Comparison of ENCODE assay signal across 10 cellular contexts in the genomic region with DNA sequence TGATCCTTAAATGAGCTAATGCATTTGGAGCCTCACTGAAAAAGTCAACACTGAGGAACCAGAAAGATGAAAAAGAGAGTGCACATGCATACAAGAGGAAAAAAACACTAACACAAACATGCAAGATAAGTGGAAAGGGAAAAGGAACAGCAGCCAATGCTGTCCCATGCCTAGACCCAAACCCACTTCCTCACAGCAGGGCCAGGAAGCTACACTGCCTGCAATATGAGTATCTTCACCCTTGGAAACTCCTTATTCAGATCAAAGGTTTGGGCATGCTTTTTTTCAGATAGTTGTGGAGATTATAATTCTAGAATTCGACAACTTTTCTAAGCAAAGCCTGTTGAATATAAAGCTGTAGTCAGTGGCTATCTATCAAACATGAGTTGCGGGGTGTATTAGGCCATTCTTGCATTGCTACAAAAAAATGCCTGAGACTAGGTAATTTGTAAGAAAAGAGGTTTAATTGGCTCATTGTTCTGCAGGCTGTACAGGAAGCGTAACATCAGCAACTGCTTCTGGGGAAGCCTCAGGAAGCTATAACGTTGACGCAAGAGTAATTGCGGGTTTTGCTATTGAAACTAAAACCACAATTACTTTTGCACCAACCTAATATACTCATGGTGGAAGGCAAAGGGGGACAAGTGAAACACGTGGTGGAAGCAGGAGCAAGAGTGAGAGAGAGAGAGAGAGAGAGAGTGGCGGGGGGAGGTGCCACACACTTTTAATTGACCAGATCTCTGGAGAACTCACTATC.
A peak's percentile ranks its signal among the peaks of the same experiment; 100 is the strongest.
DNase-seq lines count a peak whose midpoint lies in the region; ATAC-seq and TF ChIP-seq lines count a peak whose summit lies in the region.
"Had no signal": no experiment of that assay in that cellular context is flagged by ENCODE, and none has a peak within 500 bp of the region (broad histone marks: within the 10 kb centered on the region; RNA-seq: fewer than 3 reads in every experiment).

No MANE protein-coding gene starts in this region.

- H3K4me3 ChIP-seq in CD4-positive, alpha-beta memory T cell (ENCODE audit: low read length in 2 of 2), result no peak overlapping the region
- H3K4me3 ChIP-seq: testis had no signal

- POLR2A ChIA-PET in CD4-positive, alpha-beta memory T cell (lab: Charles Lee; ENCODE audit: partially characterized antibody), result no interaction called here
- POLR2A ChIA-PET in HEK293T (lab: Yijun Ruan, JAX), result no interaction called here

- H3K4me1 ChIP-seq in CD4-positive, alpha-beta memory T cell (ENCODE audit: insufficient read depth, low read length), result peaks cover 5% of the 10 kb centered on the region
- H3K4me1 ChIP-seq: testis had no signal

- peaks cover 0 to 2% of the 10 kb centered on the region in 2 donors for H3K27me3 Mint-ChIP-seq in CD4-positive, alpha-beta memory T cell
- no peaks in the 10 kb centered on the region for H3K27me3 Mint-ChIP-seq in progenitor cell of endocrine pancreas

- H3K27me3 ChIP-seq in CD4-positive, alpha-beta memory T cell (ENCODE audit: insufficient read depth, low read length), result no peaks in the 10 kb centered on the region
- H3K27me3 ChIP-seq: testis had no signal

- H3K27ac ChIP-seq in CD4-positive, alpha-beta memory T cell (ENCODE audit: low read depth, low read length), result no peak overlapping the region
- H3K27ac ChIP-seq: testis had no signal

- intact Hi-C loops in CD4-positive, alpha-beta memory T cell (cut with micrococcal nuclease), result no loop called here
- intact Hi-C loops in left colon (cut with DNase I, micrococcal nuclease), result no loop called here

- DNase-seq in CD4-positive, alpha-beta memory T cell, result peak in 4 of 5 donors; percentile 19 to 61 (median 30)
- DNase-seq in NOMO-1 treated with dmso at 0.1 percent for 144 hours (lab: John Stamatoyannopoulos, UW; ENCODE audit: unreplicated experiment), result peak; percentile 88
- no peak for DNase-seq in left colon
- DNase-seq in progenitor cell of endocrine pancreas (ENCODE audit: low spot score, unreplicated experiment), result no peak
- no peak for DNase-seq in NCI-H2227 (lab: John Stamatoyannopoulos, UW; ENCODE audit: unreplicated experiment)
- no peak for DNase-seq in HEK293T (ENCODE audit: extremely low spot score)
- DNase-seq: NCI-H2107, testis had no signal

- H3K36me3 ChIP-seq in CD4-positive, alpha-beta memory T cell (ENCODE audit: insufficient read depth, low read length), result no peaks in the 10 kb centered on the region

- ATAC-seq in GM19043 (IDR thresholded peaks at IDR 0.05; ENCODE audit: low read depth, unreplicated experiment), result peak; percentile 79
- peak; percentile 87 for ATAC-seq in HG03060 (IDR thresholded peaks at IDR 0.05; ENCODE audit: low read depth, unreplicated experiment)
- ATAC-seq in left colon, result no peak

- no peak for TF ChIP-seq CTCF in progenitor cell of endocrine pancreas (IDR thresholded peaks at IDR 0.05; ENCODE audit: unreplicated experiment)

- H3K27ac Mint-ChIP-seq in CD4-positive, alpha-beta memory T cell, result peak overlapping the region in 6 of 7 donors; percentile 13 to 90 (median 60)
- no peak overlapping the region for H3K27ac Mint-ChIP-seq in progenitor cell of endocrine pancreas

- peaks cover 0 to 3% of the 10 kb centered on the region in 2 donors for H3K36me3 Mint-ChIP-seq in CD4-positive, alpha-beta memory T cell
- H3K36me3 Mint-ChIP-seq in progenitor cell of endocrine pancreas (ENCODE audit: insufficient read depth), result no peaks in the 10 kb centered on the region

- H3K9me3 Mint-ChIP-seq in CD4-positive, alpha-beta memory T cell, result peaks cover 0 to 22% (median 15%) of the 10 kb centered on the region in 8 donors
- H3K9me3 Mint-ChIP-seq in progenitor cell of endocrine pancreas (ENCODE audit: low read depth), result peaks cover 14% of the 10 kb centered on the region

- H3K4me1 Mint-ChIP-seq in CD4-positive, alpha-beta memory T cell, result peaks cover 14 to 29% (median 16%) of the 10 kb centered on the region in 4 donors
- no peaks in the 10 kb centered on the region for H3K4me1 Mint-ChIP-seq in progenitor cell of endocrine pancreas (ENCODE audit: low read depth)

- H3K9me3 ChIP-seq in CD4-positive, alpha-beta memory T cell (ENCODE audit: control insufficient read depth in 1 of 2, low read length in 2 of 2), result no peaks in the 10 kb centered on the region
- H3K9me3 ChIP-seq: testis had no signal

- CTCF ChIA-PET in CD4-positive, alpha-beta memory T cell (lab: Charles Lee; ENCODE audit: partially characterized antibody), result interaction anchor here (0.9 to 1.5 kb wide), 2 partner anchors 137 to 669 kb away, joined by 3 to 4 read pairs; no protein-coding TSS in a partner anchor
- CTCF ChIA-PET in HEK293T (lab: Yijun Ruan, JAX), result no interaction called here

- peak overlapping the region in 6 of 8 donors; percentile 6 to 71 (median 66) for H3K4me3 Mint-ChIP-seq in CD4-positive, alpha-beta memory T cell
- no peak overlapping the region for H3K4me3 Mint-ChIP-seq in progenitor cell of endocrine pancreas (ENCODE audit: low read depth)

TF ChIP-seq in HEK293T, 16 proteins besides CTCF, POLR2A, EP300 and RAD21:
- TF ChIP-seq TARDBP (IDR thresholded peaks at IDR 0.05), result no peak
- TF ChIP-seq NFRKB (IDR thresholded peaks at IDR 0.05), result no peak
- TF ChIP-seq, protein P1, sequence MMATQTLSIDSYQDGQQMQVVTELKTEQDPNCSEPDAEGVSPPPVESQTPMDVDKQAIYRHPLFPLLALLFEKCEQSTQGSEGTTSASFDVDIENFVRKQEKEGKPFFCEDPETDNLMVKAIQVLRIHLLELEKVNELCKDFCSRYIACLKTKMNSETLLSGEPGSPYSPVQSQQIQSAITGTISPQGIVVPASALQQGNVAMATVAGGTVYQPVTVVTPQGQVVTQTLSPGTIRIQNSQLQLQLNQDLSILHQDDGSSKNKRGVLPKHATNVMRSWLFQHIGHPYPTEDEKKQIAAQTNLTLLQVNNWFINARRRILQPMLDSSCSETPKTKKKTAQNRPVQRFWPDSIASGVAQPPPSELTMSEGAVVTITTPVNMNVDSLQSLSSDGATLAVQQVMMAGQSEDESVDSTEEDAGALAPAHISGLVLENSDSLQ (IDR thresholded peaks at IDR 0.05), result no peak
- no peak for TF ChIP-seq FOXM1 (IDR thresholded peaks at IDR 0.05; ENCODE audit: borderline replicate concordance)
- no peak for TF ChIP-seq FOXA1 (IDR thresholded peaks at IDR 0.05)
- TF ChIP-seq CTBP1 (IDR thresholded peaks at IDR 0.05; ENCODE audit: borderline replicate concordance), result no peak
- TF ChIP-seq SUZ12 (IDR thresholded peaks at IDR 0.05), result no peak
- no peak for TF ChIP-seq HDGF (IDR thresholded peaks at IDR 0.05; ENCODE audit: borderline replicate concordance)
- TF ChIP-seq LEF1 (IDR thresholded peaks at IDR 0.05; ENCODE audit: borderline replicate concordance), result no peak
- TF ChIP-seq FOXK2 (IDR thresholded peaks at IDR 0.05), result no peak
- TF ChIP-seq ZNF384 (IDR thresholded peaks at IDR 0.05), result no peak
- no peak for TF ChIP-seq BHLHE40 (IDR thresholded peaks at IDR 0.05; ENCODE audit: borderline replicate concordance)
- TF ChIP-seq ELF4 (IDR thresholded peaks at IDR 0.05), result no peak
- TF ChIP-seq L3MBTL2 (conservative IDR thresholded peaks at IDR 0.05), result no peak
- TF ChIP-seq ARNT (IDR thresholded peaks at IDR 0.05), result no peak
- no peak for TF ChIP-seq SP1 (IDR thresholded peaks at IDR 0.05)

Comparison
In these comparisons a context has a peak if more than half of its experiments do, and no peak if none do; other contexts are left out.
1. DNase-seq: peak in CD4-positive, alpha-beta memory T cell (4 of 5) and NOMO-1 treated with dmso at 0.1 percent for 144 hours (single experiment); none in left colon (0 of 2), progenitor cell of endocrine pancreas (single experiment), NCI-H2227 (single experiment) and HEK293T (single experiment).